In genomic region chr2:148021059-148021985, GRCh38 we compare ENCODE assay signal across 8 cellular contexts. TPM values are rescaled to one million over a fixed set of nuclear protein-coding genes. Genes with fewer than 3 reads are reported as not detected.
A peak's percentile ranks its signal among the peaks of the same experiment; 100 is the strongest.
DNase-seq lines count a peak whose midpoint lies in the region; ATAC-seq and TF ChIP-seq lines count a peak whose summit lies in the region.

TSS of gene MBD5 (plus strand) at chr2:148021091.

- peaks cover 2% of the 10 kb centered on the region for H3K36me3 Mint-ChIP-seq in activated naive CD8-positive, alpha-beta T cell

- CTCF ChIA-PET in BJ (lab: Yijun Ruan, JAX) = interaction anchor here (0.7 to 1.3 kb wide), 3 partner anchors 10 to 487 kb away, joined by 3 to 4 read pairs (median 3); no protein-coding TSS in a partner anchor

- intact Hi-C loops in posterior vena cava (cut with DNase I) = no loop called here

- peak within 1 kb of the TSS; percentile 95 for H3K27ac Mint-ChIP-seq in activated naive CD8-positive, alpha-beta T cell

- H3K27ac ChIP-seq in cardiac muscle cell = peak within 1 kb of the TSS; percentile 86

- H3K9me3 ChIP-seq in cardiac muscle cell (ENCODE audit: low read depth) = no peaks in the 10 kb centered on the region

- H3K4me3 Mint-ChIP-seq in activated naive CD8-positive, alpha-beta T cell = peak within 1 kb of the TSS; percentile 100

- no peaks in the 10 kb centered on the region for H3K9me3 Mint-ChIP-seq in activated naive CD8-positive, alpha-beta T cell (ENCODE audit: low read depth)

- POLR2A ChIA-PET in BJ (lab: Charles Lee) = interaction anchor here (0.6 to 1.1 kb wide), 7 partner anchors 24 to 488 kb away, joined by 3 to 17 read pairs (median 5); no protein-coding TSS in a partner anchor

- no peak for DNase-seq in BJ (ENCODE audit: low read depth)
- peak; percentile 88 for DNase-seq in OCI-M1 (lab: John Stamatoyannopoulos, UW)
- DNase-seq in cardiac muscle cell (ENCODE audit: low read depth in 1 of 2, low spot score in 1 of 2) = peak; percentile 71 to 72
- DNase-seq in posterior vena cava (ENCODE audit: low spot score) = peak; percentile 66
- DNase-seq in NCI-H2196 treated with DMSO at 0.1 percent for 48 hours (lab: John Stamatoyannopoulos, UW; ENCODE audit: unreplicated experiment) = no peak

- H3K27me3 Mint-ChIP-seq in activated naive CD8-positive, alpha-beta T cell = no peaks in the 10 kb centered on the region

- ATAC-seq in GM18870 (IDR thresholded peaks at IDR 0.05; ENCODE audit: unreplicated experiment) (peak; percentile 28), HG03103 (IDR thresholded peaks at IDR 0.05; ENCODE audit: low read depth, unreplicated experiment) (peak; percentile 26)

- peaks cover 61% of the 10 kb centered on the region for H3K4me1 Mint-ChIP-seq in activated naive CD8-positive, alpha-beta T cell (ENCODE audit: low read depth)

- H3K4me3 ChIP-seq in BJ (ENCODE audit: low read depth, low read length) = peak within 1 kb of the TSS; percentile 84
- peak within 1 kb of the TSS; percentile 53 for H3K4me3 ChIP-seq in cardiac muscle cell

- H3K4me1 ChIP-seq in cardiac muscle cell (ENCODE audit: low read depth) = peaks cover 34% of the 10 kb centered on the region

- H3K27me3 ChIP-seq in BJ (ENCODE audit: control insufficient read depth, insufficient read depth, low read length) = no peaks in the 10 kb centered on the region
- H3K27me3 ChIP-seq in cardiac muscle cell = no peaks in the 10 kb centered on the region

- H3K36me3 ChIP-seq in BJ (ENCODE audit: control insufficient read depth, insufficient read depth, low read length) (no peaks in the 10 kb centered on the region), cardiac muscle cell (no peaks in the 10 kb centered on the region)

- TF ChIP-seq CTCF in BJ (IDR thresholded peaks at IDR 0.05; ENCODE audit: insufficient read depth, low read depth, low read length) (no peak), cardiac muscle cell (IDR thresholded peaks at IDR 0.05; ENCODE audit: low read depth, low read length) (no peak)

RNA-seq across cellular contexts. Expression of gene MBD5, which starts in this region (rescaled TPM):
- 20.4 and 28.1 TPM in 2 replicates for polyA plus RNA-seq in BJ (2011; rRNA removed)
- 90.2 and 134 TPM in 2 replicates for polyA minus RNA-seq in BJ (2011; rRNA and poly(A)+ RNA removed)
- 17.7 and 44.5 TPM in 2 replicates for total RNA-seq in cardiac muscle cell
- polyA plus RNA-seq in cardiac muscle cell = 45.6 and 51.4 TPM in 2 replicates
- 10 to 100 TPM; 39.8 to 40.8 TPM for total RNA-seq in posterior vena cava

Comparison
In these comparisons a context has a peak if more than half of its experiments do, and no peak if none do; other contexts are left out.
1. DNase-seq: peak in OCI-M1 (single experiment), cardiac muscle cell (2 of 2) and posterior vena cava (single experiment); none in BJ (single experiment) and NCI-H2196 treated with DMSO at 0.1 percent for 48 hours (single experiment).